Comparison of ENCODE assay signal across 19 cellular contexts in genomic region chr12:121237415-121237814, GRCh38. TPM values are rescaled to one million over a fixed set of nuclear protein-coding genes. Genes with fewer than 3 reads are reported as not detected.
DNase-seq lines count a peak whose midpoint lies in the region; ATAC-seq and TF ChIP-seq lines count a peak whose summit lies in the region.
"Had no signal": no experiment of that assay in that cellular context is flagged by ENCODE, and none has a peak within 500 bp of the region (broad histone marks: within the 10 kb centered on the region; RNA-seq: fewer than 3 reads in every experiment).

No MANE protein-coding gene starts in this region.

- H3K27ac Mint-ChIP-seq in activated naive CD4-positive, alpha-beta T cell treated with anti-CD3 and anti-CD28 coated beads, Interleukin-2, amount 10 ng/mL, durations not matched to agents 7 days and 5 days: peak overlapping the region; percentile 70
- H3K27ac Mint-ChIP-seq in activated naive CD4-positive, alpha-beta T cell treated with anti-CD3 and anti-CD28 coated beads, Interleukin-2, amount 50 U/mL, for 72 hours: peak overlapping the region in 1 of 2 donors; percentile 82
- H3K27ac Mint-ChIP-seq in stimulated activated effector memory CD8-positive, alpha-beta T cell treated with anti-CD3 and anti-CD28 coated beads, Interleukin-12 subunit alpha, Interleukin-12 subunit beta, amount 100 ng/mL, for 72 hours: peak overlapping the region; percentile 95
- H3K27ac Mint-ChIP-seq in Calu3 (ENCODE audit: unreplicated experiment): no peak overlapping the region
- no peak overlapping the region for H3K27ac Mint-ChIP-seq in Caco-2 (ENCODE audit: unreplicated experiment)
- H3K27ac Mint-ChIP-seq: activated naive CD4-positive, alpha-beta T cell treated with anti-CD3 and anti-CD28 coated beads for 36 hours had no signal

- intact Hi-C loops in Calu3 (cut with micrococcal nuclease; ENCODE audit: unreplicated experiment): no loop called here
- intact Hi-C loops in Caco-2 (cut with micrococcal nuclease; ENCODE audit: unreplicated experiment): no loop called here

- H3K4me1 ChIP-seq in Caco-2: no peaks in the 10 kb centered on the region
- H3K4me1 ChIP-seq: foreskin keratinocyte, parathyroid adenoma had no signal

- peaks cover 60% of the 10 kb centered on the region for H3K36me3 Mint-ChIP-seq in activated naive CD4-positive, alpha-beta T cell treated with anti-CD3 and anti-CD28 coated beads, Interleukin-2, amount 10 ng/mL, durations not matched to agents 7 days and 5 days
- H3K36me3 Mint-ChIP-seq in activated naive CD4-positive, alpha-beta T cell treated with anti-CD3 and anti-CD28 coated beads, Interleukin-2, amount 50 U/mL, for 72 hours: peaks cover 19 to 20% of the 10 kb centered on the region in 2 donors
- peaks cover 70% of the 10 kb centered on the region for H3K36me3 Mint-ChIP-seq in stimulated activated effector memory CD8-positive, alpha-beta T cell treated with anti-CD3 and anti-CD28 coated beads, Interleukin-12 subunit alpha, Interleukin-12 subunit beta, amount 100 ng/mL, for 72 hours
- H3K36me3 Mint-ChIP-seq in Calu3 (ENCODE audit: insufficient read depth, unreplicated experiment) (peaks cover 44% of the 10 kb centered on the region), Caco-2 (ENCODE audit: insufficient read depth, unreplicated experiment) (peaks cover 58% of the 10 kb centered on the region)

- H3K4me1 Mint-ChIP-seq in activated naive CD4-positive, alpha-beta T cell treated with anti-CD3 and anti-CD28 coated beads, Interleukin-2, amount 10 ng/mL, durations not matched to agents 7 days and 5 days: peaks cover 47% of the 10 kb centered on the region
- H3K4me1 Mint-ChIP-seq in stimulated activated effector memory CD8-positive, alpha-beta T cell treated with anti-CD3 and anti-CD28 coated beads, Interleukin-12 subunit alpha, Interleukin-12 subunit beta, amount 100 ng/mL, for 72 hours: peaks cover 31% of the 10 kb centered on the region
- H3K4me1 Mint-ChIP-seq in Calu3 (ENCODE audit: low read depth, unreplicated experiment): no peaks in the 10 kb centered on the region
- H3K4me1 Mint-ChIP-seq in Caco-2 (ENCODE audit: low read depth, unreplicated experiment): no peaks in the 10 kb centered on the region

- H3K4me3 ChIP-seq in Caco-2 (ENCODE audit: low read depth, low read length): no peak overlapping the region
- H3K4me3 ChIP-seq: PC-9 had no signal

- no peaks in the 10 kb centered on the region for H3K27me3 ChIP-seq in Caco-2 (replicated peaks; ENCODE audit: control insufficient read depth, insufficient read depth, low read length)
- H3K27me3 ChIP-seq: foreskin keratinocyte had no signal

- no peak for DNase-seq in activated naive CD4-positive, alpha-beta T cell treated with anti-CD3 and anti-CD28 coated beads, Interleukin-2, amount 10 ng/mL, durations not matched to agents 7 days and 5 days
- no peak for DNase-seq in activated naive CD4-positive, alpha-beta T cell treated with anti-CD3 and anti-CD28 coated beads, Interleukin-2, amount 50 U/mL, for 72 hours (ENCODE audit: low spot score in 2 of 2)
- DNase-seq in SHP77 treated with DMSO at 0.1 percent for 48 hours (lab: John Stamatoyannopoulos, UW) (peak; percentile 23), left lobe of liver (ENCODE audit: low spot score) (peak; percentile 64), Calu3 (no peak), Caco-2 (no peak)
- no peak for DNase-seq in stimulated activated effector memory CD8-positive, alpha-beta T cell treated with anti-CD3 and anti-CD28 coated beads, Interleukin-12 subunit alpha, Interleukin-12 subunit beta, amount 100 ng/mL, for 72 hours (ENCODE audit: low spot score in 2 of 2)
- DNase-seq in stimulated activated CD8-positive, alpha-beta memory T cell treated with anti-CD3 and anti-CD28 coated beads, Interleukin-4, amount 100 ng/mL, for 48 hours: no peak
- DNase-seq: activated CD4-positive, alpha-beta T cell treated with anti-CD3 and anti-CD28 coated beads for 4 hours; activated naive CD4-positive, alpha-beta T cell treated with anti-CD3 and anti-CD28 coated beads for 36 hours; activated T-cell treated with anti-CD3 and anti-CD28 coated beads for 4 hours; foreskin keratinocyte; H7; midbrain; NCI-H2107; NCI-H82; PC-9; substantia nigra had no signal

- ATAC-seq in activated naive CD4-positive, alpha-beta T cell treated with anti-CD3 and anti-CD28 coated beads, Interleukin-2, amount 50 U/mL, for 72 hours: no peak
- ATAC-seq in left lobe of liver: peak; percentile 76
- ATAC-seq in stimulated activated effector memory CD8-positive, alpha-beta T cell treated with anti-CD3 and anti-CD28 coated beads, Interleukin-12 subunit alpha, Interleukin-12 subunit beta, amount 100 ng/mL, for 72 hours: no peak
- ATAC-seq: foreskin keratinocyte had no signal

- no peaks in the 10 kb centered on the region; the same call in 1 of the 2 replicates for H3K36me3 ChIP-seq in Caco-2 (ENCODE audit: control insufficient read depth, insufficient read depth, low read length)

- TF ChIP-seq CTCF in Calu3 (IDR thresholded peaks at IDR 0.05; ENCODE audit: unreplicated experiment) (no peak), Caco-2 (IDR thresholded peaks at IDR 0.05; ENCODE audit: insufficient read depth in 1 of 2, low read depth in 1 of 2, low read length in 1 of 2, severe bottlenecking in 1 of 2, unreplicated experiment in 1 of 2) (no peak)

- no peaks in the 10 kb centered on the region for H3K9me3 Mint-ChIP-seq in activated naive CD4-positive, alpha-beta T cell treated with anti-CD3 and anti-CD28 coated beads, Interleukin-2, amount 10 ng/mL, durations not matched to agents 7 days and 5 days
- H3K9me3 Mint-ChIP-seq in activated naive CD4-positive, alpha-beta T cell treated with anti-CD3 and anti-CD28 coated beads, Interleukin-2, amount 50 U/mL, for 72 hours: no peaks in the 10 kb centered on the region
- no peaks in the 10 kb centered on the region for H3K9me3 Mint-ChIP-seq in stimulated activated effector memory CD8-positive, alpha-beta T cell treated with anti-CD3 and anti-CD28 coated beads, Interleukin-12 subunit alpha, Interleukin-12 subunit beta, amount 100 ng/mL, for 72 hours
- H3K9me3 Mint-ChIP-seq in Calu3 (ENCODE audit: low read depth, unreplicated experiment): no peaks in the 10 kb centered on the region
- H3K9me3 Mint-ChIP-seq in Caco-2 (ENCODE audit: unreplicated experiment): no peaks in the 10 kb centered on the region
- H3K9me3 Mint-ChIP-seq: activated naive CD4-positive, alpha-beta T cell treated with anti-CD3 and anti-CD28 coated beads for 36 hours had no signal

- no peaks in the 10 kb centered on the region for H3K27me3 Mint-ChIP-seq in activated naive CD4-positive, alpha-beta T cell treated with anti-CD3 and anti-CD28 coated beads, Interleukin-2, amount 10 ng/mL, durations not matched to agents 7 days and 5 days
- H3K27me3 Mint-ChIP-seq in Calu3 (ENCODE audit: unreplicated experiment): no peaks in the 10 kb centered on the region
- H3K27me3 Mint-ChIP-seq in Caco-2 (ENCODE audit: insufficient read depth, unreplicated experiment): no peaks in the 10 kb centered on the region

- BruUV-seq in Calu3 (replicated peaks; lab: Mats Ljungman, UMichigan): no TSS peak
- BruUV-seq in Caco-2 (replicated peaks; lab: Mats Ljungman, UMichigan): no TSS peak

- CTCF ChIA-PET in activated naive CD4-positive, alpha-beta T cell treated with anti-CD3 and anti-CD28 coated beads, Interleukin-2, amount 10 ng/mL, durations not matched to agents 7 days and 5 days (lab: Charles Lee): no interaction called here
- CTCF ChIA-PET in Calu3 (lab: Charles Lee) (no interaction called here), Caco-2 (lab: Charles Lee) (no interaction called here)

- no peaks in the 10 kb centered on the region for H3K9me3 ChIP-seq in Caco-2

- POLR2A ChIA-PET in Caco-2 (lab: Charles Lee): no interaction called here

- no peak overlapping the region for H3K4me3 Mint-ChIP-seq in activated naive CD4-positive, alpha-beta T cell treated with anti-CD3 and anti-CD28 coated beads, Interleukin-2, amount 10 ng/mL, durations not matched to agents 7 days and 5 days
- no peak overlapping the region for H3K4me3 Mint-ChIP-seq in stimulated activated effector memory CD8-positive, alpha-beta T cell treated with anti-CD3 and anti-CD28 coated beads, Interleukin-12 subunit alpha, Interleukin-12 subunit beta, amount 100 ng/mL, for 72 hours
- no peak overlapping the region for H3K4me3 Mint-ChIP-seq in Calu3 (ENCODE audit: low read depth, unreplicated experiment)
- H3K4me3 Mint-ChIP-seq in Caco-2 (ENCODE audit: unreplicated experiment): no peak overlapping the region
- H3K4me3 Mint-ChIP-seq: activated naive CD4-positive, alpha-beta T cell treated with anti-CD3 and anti-CD28 coated beads for 36 hours had no signal

RNA-seq across cellular contexts. Expression of gene P2RX4, which starts 27.5 kb away (rescaled TPM):
- total RNA-seq in activated naive CD4-positive, alpha-beta T cell treated with anti-CD3 and anti-CD28 coated beads, Interleukin-2, amount 50 U/mL, for 72 hours: 10 to 100 TPM; 15.5 to 17.9 TPM
- 11.6 TPM for total RNA-seq in left lobe of liver
- 38.7 and 39.5 TPM in 2 replicates for total RNA-seq in Calu3 (2022)
- 40.4 and 44.7 TPM in 2 replicates for total RNA-seq in Caco-2 (2022)

RNA-seq across cellular contexts. Expression of gene CAMKK2, which starts 59.1 kb away (rescaled TPM):
- total RNA-seq in activated naive CD4-positive, alpha-beta T cell treated with anti-CD3 and anti-CD28 coated beads, Interleukin-2, amount 50 U/mL, for 72 hours: 10 to 100 TPM; 15.0 to 27.7 TPM
- 28.8 TPM for total RNA-seq in left lobe of liver
- total RNA-seq in Calu3 (2022): 34.0 and 35.7 TPM in 2 replicates
- total RNA-seq in Caco-2 (2022): 26.9 and 31.0 TPM in 2 replicates

Comparison
In these comparisons a context has a peak if more than half of its experiments do, and no peak if none do; other contexts are left out.
1. DNase-seq: peak in SHP77 treated with DMSO at 0.1 percent for 48 hours (single experiment) and left lobe of liver (single experiment); none in activated naive CD4-positive, alpha-beta T cell treated with anti-CD3 and anti-CD28 coated beads, Interleukin-2, amount 10 ng/mL, durations not matched to agents 7 days and 5 days (single experiment), activated naive CD4-positive, alpha-beta T cell treated with anti-CD3 and anti-CD28 coated beads, Interleukin-2, amount 50 U/mL, for 72 hours (0 of 2), stimulated activated effector memory CD8-positive, alpha-beta T cell treated with anti-CD3 and anti-CD28 coated beads, Interleukin-12 subunit alpha, Interleukin-12 subunit beta, amount 100 ng/mL, for 72 hours (0 of 2), stimulated activated CD8-positive, alpha-beta memory T cell treated with anti-CD3 and anti-CD28 coated beads, Interleukin-4, amount 100 ng/mL, for 48 hours (single experiment), Calu3 (single experiment) and Caco-2 (0 of 2).
2. H3K27ac Mint-ChIP-seq: peak in activated naive CD4-positive, alpha-beta T cell treated with anti-CD3 and anti-CD28 coated beads, Interleukin-2, amount 10 ng/mL, durations not matched to agents 7 days and 5 days (single experiment) and stimulated activated effector memory CD8-positive, alpha-beta T cell treated with anti-CD3 and anti-CD28 coated beads, Interleukin-12 subunit alpha, Interleukin-12 subunit beta, amount 100 ng/mL, for 72 hours (single experiment); none in Calu3 (single experiment) and Caco-2 (single experiment).